9 cellular contexts compared by ENCODE assay signal in genomic region chr10:88851706-88852105, GRCh38. TPM values are rescaled to one million over a fixed set of nuclear protein-coding genes. Genes with fewer than 3 reads are reported as not detected.
DNase-seq lines count a peak whose midpoint lies in the region; TF ChIP-seq lines count a peak whose summit lies in the region.
"Had no signal": no experiment of that assay in that cellular context is flagged by ENCODE, and none has a peak within 500 bp of the region (broad histone marks: within the 10 kb centered on the region; RNA-seq: fewer than 3 reads in every experiment).

TSS of gene ANKRD22 (minus strand) at chr10:88851844. CDS start at chr10:88851607, 237 bp downstream.

- no peaks in the 10 kb centered on the region for H3K9me3 Mint-ChIP-seq in Calu3 (ENCODE audit: low read depth, unreplicated experiment)
- H3K9me3 Mint-ChIP-seq in activated CD4-positive, alpha-beta T cell treated with anti-CD3 and anti-CD28 coated beads, Interleukin-2, amount 10 ng/mL, durations not matched to agents 24 days and 14 days: peaks cover under 1% of the 10 kb centered on the region

- peaks cover 31% of the 10 kb centered on the region for H3K36me3 Mint-ChIP-seq in Calu3 (ENCODE audit: insufficient read depth, unreplicated experiment)
- H3K36me3 Mint-ChIP-seq in activated CD4-positive, alpha-beta T cell treated with anti-CD3 and anti-CD28 coated beads, Interleukin-2, amount 10 ng/mL, durations not matched to agents 24 days and 14 days (ENCODE audit: low read depth): no peaks in the 10 kb centered on the region
- H3K36me3 Mint-ChIP-seq: activated naive CD8-positive, alpha-beta T cell had no signal

- H2BK5ac ChIP-seq in mesendoderm (ENCODE audit: low read length): no peak within 1 kb of the TSS

- H3K27ac ChIP-seq in brain microvascular endothelial cell: no peak within 1 kb of the TSS
- no peak within 1 kb of the TSS for H3K27ac ChIP-seq in mesendoderm (ENCODE audit: low read depth, low read length)

- H3K56ac ChIP-seq in mesendoderm (ENCODE audit: low read length): no peak within 1 kb of the TSS

- H2AK5ac ChIP-seq in mesendoderm (ENCODE audit: low read length): no peak within 1 kb of the TSS

- peak; percentile 82 for DNase-seq in Calu3
- DNase-seq in NCI-H146 (lab: John Stamatoyannopoulos, UW): peak; percentile 59
- DNase-seq in brain microvascular endothelial cell: peak; percentile 44
- DNase-seq in mesendoderm: peak; percentile 39
- DNase-seq in activated effector memory CD4-positive, alpha-beta T cell treated with anti-CD3 and anti-CD28 coated beads, Interleukin-2, amount 50 U/mL, for 16 hours: no peak
- DNase-seq in activated CD4-positive, alpha-beta T cell treated with anti-CD3 and anti-CD28 coated beads, Interleukin-2, amount 10 ng/mL, durations not matched to agents 24 days and 14 days: no peak
- no peak for DNase-seq in stimulated activated naive CD4-positive, alpha-beta T cell (lab: John Stamatoyannopoulos, UW)
- no peak for DNase-seq in cerebellum (ENCODE audit: low spot score)

- H4K5ac ChIP-seq in mesendoderm (ENCODE audit: low read length): no peak within 1 kb of the TSS

- intact Hi-C loops in Calu3 (cut with micrococcal nuclease; ENCODE audit: unreplicated experiment): no loop called here
- intact Hi-C loops in activated CD4-positive, alpha-beta T cell treated with anti-CD3 and anti-CD28 coated beads, Interleukin-2, amount 10 ng/mL, durations not matched to agents 24 days and 14 days (cut with micrococcal nuclease): no loop called here

- no peaks in the 10 kb centered on the region for H3K36me3 ChIP-seq in brain microvascular endothelial cell (replicated peaks)
- no peaks in the 10 kb centered on the region for H3K36me3 ChIP-seq in mesendoderm (ENCODE audit: control insufficient read depth, insufficient read depth, low read length)

- in situ Hi-C loops in brain microvascular endothelial cell (cut with HindIII; ENCODE audit: low pct_ligation_motif_present, low sequenced_read_pairs): no loop called here

- H3K27me3 ChIP-seq in brain microvascular endothelial cell (replicated peaks) (no peaks in the 10 kb centered on the region), mesendoderm (ENCODE audit: insufficient read depth, low read length, poor library complexity) (no peaks in the 10 kb centered on the region)

- H3K27me3 Mint-ChIP-seq in Calu3 (ENCODE audit: unreplicated experiment): no peaks in the 10 kb centered on the region
- H3K27me3 Mint-ChIP-seq in activated CD4-positive, alpha-beta T cell treated with anti-CD3 and anti-CD28 coated beads, Interleukin-2, amount 10 ng/mL, durations not matched to agents 24 days and 14 days: peaks cover 3% of the 10 kb centered on the region
- H3K27me3 Mint-ChIP-seq: activated naive CD8-positive, alpha-beta T cell had no signal

- no peaks in the 10 kb centered on the region for H3K4me1 ChIP-seq in mesendoderm (ENCODE audit: control insufficient read depth, low read depth, low read length)

- CTCF ChIA-PET in Calu3 (lab: Charles Lee): interaction anchor here (1.3 kb wide), 1 partner anchor 12 kb away, joined by 3 read pairs; no protein-coding TSS in a partner anchor

- H3K4me3 Mint-ChIP-seq in Calu3 (ENCODE audit: low read depth, unreplicated experiment): peak within 1 kb of the TSS; percentile 74
- H3K4me3 Mint-ChIP-seq in activated CD4-positive, alpha-beta T cell treated with anti-CD3 and anti-CD28 coated beads, Interleukin-2, amount 10 ng/mL, durations not matched to agents 24 days and 14 days: no peak within 1 kb of the TSS
- H3K4me3 Mint-ChIP-seq: activated naive CD8-positive, alpha-beta T cell had no signal

- WGBS in mesendoderm (ENCODE audit: extremely low coverage, insufficient coverage, low lambda C conversion rate): no CpG with 5 or more reads among the region's 5 CpGs

- no TSS peak for BruUV-seq in Calu3 (replicated peaks; lab: Mats Ljungman, UMichigan)

- TF ChIP-seq CTCF in Calu3 (IDR thresholded peaks at IDR 0.05; ENCODE audit: unreplicated experiment) (no peak), brain microvascular endothelial cell (IDR thresholded peaks at IDR 0.05; ENCODE audit: low read depth, low read length, missing control alignments) (no peak)

- H3K9ac ChIP-seq in mesendoderm (ENCODE audit: low read length): no peak within 1 kb of the TSS

- H3K18ac ChIP-seq in mesendoderm (ENCODE audit: low read length): no peak within 1 kb of the TSS

- no peak within 1 kb of the TSS for H3K4ac ChIP-seq in mesendoderm (ENCODE audit: low read depth, low read length)

- no peak within 1 kb of the TSS for H3K23ac ChIP-seq in mesendoderm (ENCODE audit: low read length)

- no peaks in the 10 kb centered on the region for H3K79me2 ChIP-seq in mesendoderm (ENCODE audit: control insufficient read depth, insufficient read depth, low read length)

- H3K79me1 ChIP-seq in mesendoderm (ENCODE audit: low read length): no peaks in the 10 kb centered on the region

- H3K4me1 Mint-ChIP-seq in Calu3 (ENCODE audit: low read depth, unreplicated experiment): peaks cover 57% of the 10 kb centered on the region
- peaks cover 25% of the 10 kb centered on the region for H3K4me1 Mint-ChIP-seq in activated CD4-positive, alpha-beta T cell treated with anti-CD3 and anti-CD28 coated beads, Interleukin-2, amount 10 ng/mL, durations not matched to agents 24 days and 14 days

- no peak within 1 kb of the TSS for H2BK120ac ChIP-seq in mesendoderm (ENCODE audit: low read depth, low read length)

- no peak within 1 kb of the TSS for H2BK15ac ChIP-seq in mesendoderm (replicated peaks; ENCODE audit: low read depth)

- no peak within 1 kb of the TSS for H3K4me2 ChIP-seq in mesendoderm (ENCODE audit: low read length)

- H4K8ac ChIP-seq in mesendoderm (ENCODE audit: low read depth, low read length): peak within 1 kb of the TSS; percentile 56

- H3K27ac Mint-ChIP-seq in Calu3 (ENCODE audit: unreplicated experiment): peak within 1 kb of the TSS; percentile 94
- no peak within 1 kb of the TSS for H3K27ac Mint-ChIP-seq in activated CD4-positive, alpha-beta T cell treated with anti-CD3 and anti-CD28 coated beads, Interleukin-2, amount 10 ng/mL, durations not matched to agents 24 days and 14 days
- H3K27ac Mint-ChIP-seq: activated naive CD8-positive, alpha-beta T cell had no signal

- H3K4me3 ChIP-seq in brain microvascular endothelial cell (ENCODE audit: low read depth, low read length) (no peak within 1 kb of the TSS), mesendoderm (ENCODE audit: low read length) (no peak within 1 kb of the TSS)

RNA-seq across cellular contexts. Expression of gene ANKRD22, which starts in this region (rescaled TPM):
- total RNA-seq in Calu3 (2022): 20.6 and 33.7 TPM in 2 replicates
- polyA plus RNA-seq in mesendoderm (2013, experiment 1 of 2): not detected
- not detected for polyA plus RNA-seq in mesendoderm (2013, experiment 2 of 2)
- total RNA-seq in activated CD4-positive, alpha-beta T cell treated with anti-CD3 and anti-CD28 coated beads, Interleukin-2, amount 10 ng/mL, durations not matched to agents 24 days and 14 days: 0.12 TPM in 1 of 2 replicates, not detected in the other
- not detected for total RNA-seq in cerebellum

Comparison
In these comparisons a context has a peak if more than half of its experiments do, and no peak if none do; other contexts are left out.
1. RNA of gene ANKRD22 (total RNA-seq): 20.6 to 33.7 TPM in Calu3; 0.12 TPM in activated CD4-positive, alpha-beta T cell treated with anti-CD3 and anti-CD28 coated beads, Interleukin-2, amount 10 ng/mL, durations not matched to agents 24 days and 14 days and not detected in cerebellum (single experiment); every median in the first group is over 10 times any median in the second.
2. DNase-seq: peak in Calu3 (single experiment), NCI-H146 (single experiment), brain microvascular endothelial cell (single experiment) and mesendoderm (single experiment); none in activated effector memory CD4-positive, alpha-beta T cell treated with anti-CD3 and anti-CD28 coated beads, Interleukin-2, amount 50 U/mL, for 16 hours (single experiment), activated CD4-positive, alpha-beta T cell treated with anti-CD3 and anti-CD28 coated beads, Interleukin-2, amount 10 ng/mL, durations not matched to agents 24 days and 14 days (single experiment), stimulated activated naive CD4-positive, alpha-beta T cell (0 of 6) and cerebellum (single experiment).